ENCODE assay signal across 1 cellular context in the genomic region with DNA sequence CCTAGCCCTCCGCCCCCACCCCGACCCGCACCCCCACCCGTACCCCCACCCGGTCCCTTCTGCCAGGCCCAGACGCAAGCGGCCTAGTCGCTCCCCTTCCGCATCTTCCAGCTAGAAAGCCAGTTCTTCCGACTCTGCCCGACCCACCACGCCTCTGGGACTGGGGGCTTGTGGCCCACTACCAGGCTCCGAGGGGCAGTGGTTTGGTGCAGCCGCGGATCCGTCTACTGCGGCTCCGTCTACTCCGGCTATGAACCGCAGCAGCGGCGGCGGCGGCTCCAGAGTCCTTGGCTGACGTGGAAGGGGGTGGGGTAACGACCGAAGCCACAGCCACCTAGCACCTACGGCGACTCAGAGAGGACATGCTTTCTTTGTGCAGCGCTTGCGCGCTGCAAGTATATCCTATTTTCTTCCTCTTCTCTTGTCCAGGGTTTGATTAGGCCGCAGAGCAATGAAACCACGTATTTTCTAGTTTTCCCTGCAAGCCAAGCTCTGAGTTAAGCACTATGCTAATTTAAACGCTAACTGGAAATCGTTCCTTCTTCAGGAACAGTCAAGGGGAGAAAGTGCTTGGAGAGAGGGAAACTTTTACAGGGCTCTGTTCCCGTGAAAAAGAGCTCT.
TF ChIP-seq lines count a peak whose summit lies in the region.

A gene with protein sequence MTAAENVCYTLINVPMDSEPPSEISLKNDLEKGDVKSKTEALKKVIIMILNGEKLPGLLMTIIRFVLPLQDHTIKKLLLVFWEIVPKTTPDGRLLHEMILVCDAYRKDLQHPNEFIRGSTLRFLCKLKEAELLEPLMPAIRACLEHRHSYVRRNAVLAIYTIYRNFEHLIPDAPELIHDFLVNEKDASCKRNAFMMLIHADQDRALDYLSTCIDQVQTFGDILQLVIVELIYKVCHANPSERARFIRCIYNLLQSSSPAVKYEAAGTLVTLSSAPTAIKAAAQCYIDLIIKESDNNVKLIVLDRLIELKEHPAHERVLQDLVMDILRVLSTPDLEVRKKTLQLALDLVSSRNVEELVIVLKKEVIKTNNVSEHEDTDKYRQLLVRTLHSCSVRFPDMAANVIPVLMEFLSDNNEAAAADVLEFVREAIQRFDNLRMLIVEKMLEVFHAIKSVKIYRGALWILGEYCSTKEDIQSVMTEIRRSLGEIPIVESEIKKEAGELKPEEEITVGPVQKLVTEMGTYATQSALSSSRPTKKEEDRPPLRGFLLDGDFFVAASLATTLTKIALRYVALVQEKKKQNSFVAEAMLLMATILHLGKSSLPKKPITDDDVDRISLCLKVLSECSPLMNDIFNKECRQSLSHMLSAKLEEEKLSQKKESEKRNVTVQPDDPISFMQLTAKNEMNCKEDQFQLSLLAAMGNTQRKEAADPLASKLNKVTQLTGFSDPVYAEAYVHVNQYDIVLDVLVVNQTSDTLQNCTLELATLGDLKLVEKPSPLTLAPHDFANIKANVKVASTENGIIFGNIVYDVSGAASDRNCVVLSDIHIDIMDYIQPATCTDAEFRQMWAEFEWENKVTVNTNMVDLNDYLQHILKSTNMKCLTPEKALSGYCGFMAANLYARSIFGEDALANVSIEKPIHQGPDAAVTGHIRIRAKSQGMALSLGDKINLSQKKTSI (minus strand): TSS at position 252 of the 621 bp plus-strand sequence. CDS start 883 bp downstream, outside the sequence.

TF ChIP-seq in GM12878, 131 proteins besides CTCF, POLR2A, EP300 and RAD21 (continued from another document):
- TF ChIP-seq MLLT1 (IDR thresholded peaks at IDR 0.05) (peak; percentile 68), ZNF622 (IDR thresholded peaks at IDR 0.05) (no peak), ZBED1 (IDR thresholded peaks at IDR 0.05; ENCODE audit: borderline replicate concordance) (0 out of 2 replicates have a peak, but pooled peaks have one; percentile 48), ATF7 (IDR thresholded peaks at IDR 0.05; ENCODE audit: low read depth) (peak; percentile 16; the same call in 1 of the 2 replicates), SMARCA5 (IDR thresholded peaks at IDR 0.05) (peak; percentile 69; the same call in 1 of the 2 replicates), CBFB (IDR thresholded peaks at IDR 0.05; ENCODE audit: low read depth) (peak; percentile 95), KAT2A (conservative IDR thresholded peaks at IDR 0.05; ENCODE audit: control insufficient read depth, low read depth, low read length) (no peak), POU2F2 (IDR thresholded peaks at IDR 0.05; ENCODE audit: borderline replicate concordance, low read depth, low read length) (peak; percentile 86), HDAC2 (IDR thresholded peaks at IDR 0.05) (no peak), YY1 (IDR thresholded peaks at IDR 0.05; ENCODE audit: low read depth, low read length) (peak; percentile 68), SMAD1 (IDR thresholded peaks at IDR 0.05; ENCODE audit: low read depth, partially characterized antibody) (peak; percentile 29), BACH1 (IDR thresholded peaks at IDR 0.05; ENCODE audit: borderline replicate concordance) (peak; percentile 79), ESRRA (IDR thresholded peaks at IDR 0.05; ENCODE audit: low read length) (0 out of 2 replicates have a peak, but pooled peaks have one; percentile 38), TAF1 (IDR thresholded peaks at IDR 0.05; ENCODE audit: borderline replicate concordance, low read depth, low read length) (peak; percentile 80; the same call in 1 of the 2 replicates), TCF12 (IDR thresholded peaks at IDR 0.05; ENCODE audit: low read depth, low read length) (peak; percentile 41; the same call in 1 of the 2 replicates), SIN3A (IDR thresholded peaks at IDR 0.05; ENCODE audit: low read depth, low read length) (peak; percentile 57; the same call in 1 of the 2 replicates), PML (IDR thresholded peaks at IDR 0.05; ENCODE audit: low read length) (peak; percentile 77), ZNF207 (IDR thresholded peaks at IDR 0.05; ENCODE audit: borderline replicate concordance) (peak; percentile 48; the same call in 1 of the 2 replicates), RELA (IDR thresholded peaks at IDR 0.05; ENCODE audit: borderline replicate concordance, partially characterized antibody) (peak; percentile 55)
TF ChIP-seq in GM12878: peak in this region for 44.
